1 cellular context compared by ENCODE assay signal in genomic region chr17:13557077-13557476, GRCh38.
TF ChIP-seq lines count a peak whose summit lies in the region.

No MANE protein-coding gene starts in this region.

TF ChIP-seq in HepG2, 621 proteins besides CTCF, POLR2A, EP300 and RAD21:
- TF ChIP-seq HMG20A (CRISPR knock-in tag; IDR thresholded peaks at IDR 0.05; ENCODE audit: borderline replicate concordance) (no peak), SP4 (CRISPR knock-in tag; IDR thresholded peaks at IDR 0.05) (no peak), PBX3 (CRISPR knock-in tag; IDR thresholded peaks at IDR 0.05; ENCODE audit: borderline replicate concordance) (no peak)
